In genomic region chr14:50062438-50063039, GRCh38 we compare ENCODE assay signal across 8 cellular contexts. TPM values are rescaled to one million over a fixed set of nuclear protein-coding genes. Genes with fewer than 3 reads are reported as not detected.
DNase-seq lines count a peak whose midpoint lies in the region; ATAC-seq, FAIRE-seq and TF ChIP-seq lines count a peak whose summit lies in the region.

No MANE protein-coding gene starts in this region.

- peak; percentile 79 for TF ChIP-seq POLR2A in GM12891 (IDR thresholded peaks at IDR 0.05; ENCODE audit: low read depth, low read length)

- H3K4me1 Mint-ChIP-seq in MCF 10A (ENCODE audit: insufficient read depth, unreplicated experiment) = peaks cover 25% of the 10 kb centered on the region

- H3K27ac ChIP-seq in subcutaneous abdominal adipose tissue (ENCODE audit: low read depth, low read length) = peak overlapping the region; percentile 79

- H3K4me3 Mint-ChIP-seq in MCF 10A (ENCODE audit: unreplicated experiment) = peak overlapping the region; percentile 10

- TF ChIP-seq CTCF in MCF 10A (IDR thresholded peaks at IDR 0.05; ENCODE audit: unreplicated experiment) = peak; percentile 10

- no TSS peak for BruUV-seq in MCF 10A (replicated peaks; lab: Mats Ljungman, UMichigan)

- DNase-seq in GM12891 (ENCODE audit: insufficient read length, low spot score) (no peak), T-helper 22 cell (ENCODE audit: low read depth) (peak; percentile 77), MCF 10A (ENCODE audit: unreplicated experiment) (peak; percentile 92), ecto neural progenitor cell (ENCODE audit: low spot score) (no peak)

- CTCF ChIA-PET in MCF 10A (lab: Yijun Ruan, JAX) = interaction anchor here (0.6 to 4.2 kb wide), 16 partner anchors 9 to 464 kb away, joined by 3 to 52 read pairs (median 5); partner anchors contain the start of gene NEMF

- H3K9ac ChIP-seq in mucosa of stomach (ENCODE audit: low read length) (peak overlapping the region; percentile 38), subcutaneous abdominal adipose tissue (ENCODE audit: low read length in 5 of 5) (peak overlapping the region in 1 of 5 donors; percentile 6)

- peak; percentile 85 for FAIRE-seq in GM12891 (lab: Jason Lieb, UNC)

- H3K27me3 ChIP-seq in mucosa of stomach (ENCODE audit: control insufficient read depth, insufficient read depth, low read length) (no peaks in the 10 kb centered on the region), subcutaneous abdominal adipose tissue (ENCODE audit: control insufficient read depth in 5 of 5, insufficient read depth in 4 of 5, low read length in 5 of 5) (no peaks in the 10 kb centered on the region)

- peaks cover 7% of the 10 kb centered on the region for H3K36me3 Mint-ChIP-seq in MCF 10A (ENCODE audit: insufficient read depth, unreplicated experiment)

- H3K36me3 ChIP-seq in mucosa of stomach (ENCODE audit: control insufficient read depth, insufficient read depth, low read length) (no peaks in the 10 kb centered on the region), subcutaneous abdominal adipose tissue (ENCODE audit: control insufficient read depth in 5 of 5, insufficient read depth in 5 of 5, low read length in 5 of 5) (no peaks in the 10 kb centered on the region)

- H3K27ac Mint-ChIP-seq in MCF 10A (ENCODE audit: low read depth, unreplicated experiment) = peak overlapping the region; percentile 84

- H3K9me3 ChIP-seq in mucosa of stomach (ENCODE audit: control insufficient read depth, low read length) = no peaks in the 10 kb centered on the region
- no peaks in the 10 kb centered on the region for H3K9me3 ChIP-seq in subcutaneous abdominal adipose tissue (ENCODE audit: control insufficient read depth in 5 of 5, low read length in 5 of 5)

- no peaks in the 10 kb centered on the region for H3K9me3 Mint-ChIP-seq in MCF 10A (ENCODE audit: unreplicated experiment)

- ATAC-seq in HG03460 (IDR thresholded peaks at IDR 0.05; ENCODE audit: unreplicated experiment) (peak; percentile 37), GM21737 (IDR thresholded peaks at IDR 0.05; ENCODE audit: unreplicated experiment) (no peak)

- POLR2A ChIA-PET in MCF 10A (lab: Yijun Ruan, JAX) = interaction anchor here (0.7 to 4.6 kb wide), 21 partner anchors 8 to 211 kb away, joined by 3 to 53 read pairs (median 6); partner anchors contain the start of genes ARF6 and VCPKMT

- H3K4me1 ChIP-seq in mucosa of stomach (ENCODE audit: control insufficient read depth, insufficient read depth, low read length) = peaks cover 40% of the 10 kb centered on the region
- peaks cover 3 to 39% (median 28%) of the 10 kb centered on the region in 5 donors for H3K4me1 ChIP-seq in subcutaneous abdominal adipose tissue (ENCODE audit: control insufficient read depth in 5 of 5, insufficient read depth in 5 of 5, low read length in 5 of 5)

- no peak overlapping the region for H3K4me3 ChIP-seq in mucosa of stomach (ENCODE audit: low read length)
- H3K4me3 ChIP-seq in subcutaneous abdominal adipose tissue (ENCODE audit: low read depth in 1 of 5, low read length in 5 of 5) = no peak overlapping the region

- H3K27me3 Mint-ChIP-seq in MCF 10A (ENCODE audit: insufficient read depth, unreplicated experiment) = no peaks in the 10 kb centered on the region

- intact Hi-C loops in MCF 10A (cut with micrococcal nuclease) = loop anchor here (2.0 to 5.0 kb wide), 3 partner anchors 60 to 195 kb away; partner anchors contain the start of gene ARF6

TF ChIP-seq in GM12891, 5 proteins besides CTCF, POLR2A, EP300 and RAD21:
- TF ChIP-seq TAF1 (IDR thresholded peaks at IDR 0.05; ENCODE audit: low read depth, low read length) (peak; percentile 75; the same call in 1 of the 2 replicates), POU2F2 (IDR thresholded peaks at IDR 0.05; ENCODE audit: low read depth, low read length) (no peak; the same call in 1 of the 2 replicates), POLR2AphosphoS5 (IDR thresholded peaks at IDR 0.05; ENCODE audit: low read depth, low read length) (peak; percentile 37; the same call in 1 of the 2 replicates), PAX5 (IDR thresholded peaks at IDR 0.05; ENCODE audit: insufficient read depth, low read length, severe bottlenecking) (no peak), SPI1 (IDR thresholded peaks at IDR 0.05; ENCODE audit: low read depth, low read length) (no peak)
TF ChIP-seq in GM12891: peak in this region for 2.

RNA-seq across cellular contexts. Expression of gene VCPKMT, which starts 53.8 kb away (rescaled TPM):
- 13.1 TPM for polyA plus RNA-seq in GM12891 (2012; ENCODE audit: low read depth, missing spikeins)
- 7.2 and 10.4 TPM in 2 replicates for total RNA-seq in MCF 10A (2022)

Comparison
In these comparisons a context has a peak if more than half of its experiments do, and no peak if none do; other contexts are left out.
1. DNase-seq: peak in T-helper 22 cell (single experiment) and MCF 10A (single experiment); none in GM12891 (single experiment) and ecto neural progenitor cell (single experiment).